Comparison of ENCODE assay signal across 18 cellular contexts in genomic region chr3:133301194-133301593, GRCh38.
DNase-seq lines count a peak whose midpoint lies in the region; FAIRE-seq and TF ChIP-seq lines count a peak whose summit lies in the region.
"Had no signal": no experiment of that assay in that cellular context is flagged by ENCODE, and none has a peak within 500 bp of the region (broad histone marks: within the 10 kb centered on the region; RNA-seq: fewer than 3 reads in every experiment).

No MANE protein-coding gene starts in this region.

- no peaks in the 10 kb centered on the region for H3K27me3 Mint-ChIP-seq in astrocyte (ENCODE audit: low read depth, unreplicated experiment)

- TF ChIP-seq POLR2A in stomach (IDR thresholded peaks at IDR 0.05), result no peak

- H3K36me3 Mint-ChIP-seq in astrocyte (ENCODE audit: low read depth, unreplicated experiment), result no peaks in the 10 kb centered on the region
- H3K36me3 Mint-ChIP-seq: mesothelial cell of epicardium had no signal

- no peak overlapping the region for H2AFZ ChIP-seq in astrocyte (ENCODE audit: low read depth, low read length)

- H3K27ac ChIP-seq in astrocyte (ENCODE audit: low read depth, low read length), result peak overlapping the region; percentile 92
- H3K27ac ChIP-seq in left ventricle myocardium inferior (replicated peaks), result no peak overlapping the region
- H3K27ac ChIP-seq in stomach, result no peak overlapping the region
- H3K27ac ChIP-seq in colonic mucosa, result no peak overlapping the region
- H3K27ac ChIP-seq: cardiac muscle cell had no signal

- H3K36me3 ChIP-seq in astrocyte (ENCODE audit: insufficient read depth, low read length) (no peaks in the 10 kb centered on the region), left ventricle myocardium inferior (no peaks in the 10 kb centered on the region), stomach (no peaks in the 10 kb centered on the region), colonic mucosa (no peaks in the 10 kb centered on the region)
- H3K36me3 ChIP-seq: cardiac muscle cell had no signal

- no peaks in the 10 kb centered on the region for H4K20me1 ChIP-seq in astrocyte (ENCODE audit: insufficient read depth, low read length)

- POLR2A ChIA-PET in AG04449 (lab: Yijun Ruan, JAX), result no interaction called here

- H3K27ac Mint-ChIP-seq in astrocyte (ENCODE audit: unreplicated experiment), result peak overlapping the region; percentile 97
- H3K27ac Mint-ChIP-seq: activated CD8-positive, alpha-beta T cell treated with anti-CD3 and anti-CD28 coated beads for 36 hours; mesothelial cell of epicardium had no signal

- no peak for TF ChIP-seq CTCF in AG04449 (IDR thresholded peaks at IDR 0.05; ENCODE audit: insufficient read depth, low read length, missing control alignments)
- no peak for TF ChIP-seq CTCF in astrocyte (IDR thresholded peaks at IDR 0.05; ENCODE audit: insufficient read depth, low read depth, low read length)
- TF ChIP-seq CTCF in left ventricle myocardium inferior (IDR thresholded peaks at IDR 0.05; ENCODE audit: borderline replicate concordance), result no peak
- no peak for TF ChIP-seq CTCF in stomach (IDR thresholded peaks at IDR 0.05)
- no peak for TF ChIP-seq CTCF in colonic mucosa (IDR thresholded peaks at IDR 0.05)

- intact Hi-C loops in left ventricle myocardium inferior (cut with micrococcal nuclease), result no loop called here
- intact Hi-C loops in stomach (cut with DNase I; ENCODE audit: low total_unique reads), result no loop called here
- intact Hi-C loops in colonic mucosa (cut with DNase I), result no loop called here

- DNase-seq in AG04449 (ENCODE audit: low read depth, low spot score) (peak; percentile 70), HS-5 (ENCODE audit: low read depth) (peak; percentile 82), astrocyte (ENCODE audit: low read depth) (peak; percentile 95), iris pigment epithelial cell (ENCODE audit: low read depth) (peak; percentile 77), left ventricle myocardium inferior (no peak), stomach (no peak), colonic mucosa (no peak), NCI-H510A (lab: John Stamatoyannopoulos, UW) (no peak)
- DNase-seq: activated CD8-positive, alpha-beta T cell treated with anti-CD3 and anti-CD28 coated beads for 36 hours; activated effector memory CD4-positive, alpha-beta T cell treated with Interleukin-2 at 50 U/mL for 16 hours; BE2C; DND-41; GOT3; NCI-H1048; NCI-H2227 treated with DMSO at 0.1 percent for 48 hours; stimulated activated CD4-positive, alpha-beta T cell treated with anti-CD3 and anti-CD28 coated beads, Interleukin-1b, Interleukin-23, amount 100 ng/mL, for 48 hours had no signal

- 45 to 58% (median 53%) methylated on average over 3 of the region's 3 CpGs for WGBS in stomach, 5 donors

- no peak overlapping the region for H3K4me3 Mint-ChIP-seq in astrocyte (ENCODE audit: unreplicated experiment)
- H3K4me3 Mint-ChIP-seq: activated CD8-positive, alpha-beta T cell treated with anti-CD3 and anti-CD28 coated beads for 36 hours; mesothelial cell of epicardium had no signal

- H3K79me2 ChIP-seq in astrocyte (ENCODE audit: insufficient read depth, low read length), result no peaks in the 10 kb centered on the region

- peak overlapping the region; percentile 76 for H3K9ac ChIP-seq in astrocyte (ENCODE audit: low read length)
- H3K9ac ChIP-seq in colonic mucosa (ENCODE audit: low read depth in 2 of 2, low read length in 2 of 2), result no peak overlapping the region

- no peak for TF ChIP-seq EP300 in stomach (IDR thresholded peaks at IDR 0.05)

- FAIRE-seq in astrocyte (lab: Jason Lieb, UNC), result peak; percentile 80

- H3K4me1 Mint-ChIP-seq in astrocyte (ENCODE audit: low read depth, unreplicated experiment), result peaks cover 26% of the 10 kb centered on the region
- H3K4me1 Mint-ChIP-seq: mesothelial cell of epicardium had no signal

- H3K27me3 ChIP-seq in astrocyte (ENCODE audit: insufficient read depth, low read length), result no peaks in the 10 kb centered on the region
- no peaks in the 10 kb centered on the region for H3K27me3 ChIP-seq in left ventricle myocardium inferior (ENCODE audit: low read depth)
- H3K27me3 ChIP-seq in stomach, result no peaks in the 10 kb centered on the region
- H3K27me3 ChIP-seq in colonic mucosa, result no peaks in the 10 kb centered on the region
- H3K27me3 ChIP-seq: BE2C, cardiac muscle cell had no signal

- H3K4me1 ChIP-seq in astrocyte (ENCODE audit: insufficient read depth, low read length), result peaks cover 36% of the 10 kb centered on the region
- peaks cover 16% of the 10 kb centered on the region for H3K4me1 ChIP-seq in left ventricle myocardium inferior
- no peaks in the 10 kb centered on the region for H3K4me1 ChIP-seq in stomach
- H3K4me1 ChIP-seq in colonic mucosa, result no peaks in the 10 kb centered on the region

- CTCF ChIA-PET in AG04449 (lab: Yijun Ruan, JAX), result no interaction called here

- H3K9me3 ChIP-seq in astrocyte (ENCODE audit: insufficient read depth, low read depth, low read length) (no peaks in the 10 kb centered on the region), left ventricle myocardium inferior (replicated peaks) (no peaks in the 10 kb centered on the region), stomach (no peaks in the 10 kb centered on the region), colonic mucosa (no peaks in the 10 kb centered on the region)
- H3K9me3 ChIP-seq: BE2C had no signal

- no peaks in the 10 kb centered on the region for H3K9me3 Mint-ChIP-seq in astrocyte (ENCODE audit: unreplicated experiment)
- H3K9me3 Mint-ChIP-seq: activated CD8-positive, alpha-beta T cell treated with anti-CD3 and anti-CD28 coated beads for 36 hours; mesothelial cell of epicardium had no signal

- H3K4me2 ChIP-seq in astrocyte (ENCODE audit: low read length), result peak overlapping the region; percentile 82

- H3K4me3 ChIP-seq in AG04449 (ENCODE audit: low read depth, low read length) (no peak overlapping the region), astrocyte (ENCODE audit: insufficient read depth, low read depth, low read length) (peak overlapping the region; percentile 21), left ventricle myocardium inferior (no peak overlapping the region), stomach (no peak overlapping the region), colonic mucosa (no peak overlapping the region)
- H3K4me3 ChIP-seq: cardiac muscle cell had no signal

Comparison
In these comparisons a context has a peak if more than half of its experiments do, and no peak if none do; other contexts are left out.
1. DNase-seq: peak in AG04449 (single experiment), HS-5 (single experiment), astrocyte (single experiment) and iris pigment epithelial cell (single experiment); none in left ventricle myocardium inferior (single experiment), stomach (single experiment), colonic mucosa (single experiment) and NCI-H510A (single experiment).